8 cellular contexts compared by ENCODE assay signal in genomic region chr7:122528879-122529481, GRCh38.
DNase-seq lines count a peak whose midpoint lies in the region; ATAC-seq, FAIRE-seq and TF ChIP-seq lines count a peak whose summit lies in the region.

No MANE protein-coding gene starts in this region.

- peaks cover 5% of the 10 kb centered on the region for H3K9me3 Mint-ChIP-seq in WTC11
- H3K9me3 Mint-ChIP-seq in activated naive CD4-positive, alpha-beta T cell treated with anti-CD3 and anti-CD28 coated beads for 36 hours, result no peaks in the 10 kb centered on the region

- H3K4me2 ChIP-seq in keratinocyte (ENCODE audit: control insufficient read depth, extremely low read depth, insufficient read depth, low read depth, low read length), result no peak overlapping the region

- POLR2A ChIA-PET in WTC11 (lab: Charles Lee), result no interaction called here

- no peaks in the 10 kb centered on the region for H3K9me3 ChIP-seq in keratinocyte (ENCODE audit: control insufficient read depth, low read depth, low read length)

- H3K36me3 ChIP-seq in keratinocyte (ENCODE audit: control insufficient read depth in 2 of 2, extremely low read depth in 1 of 2, insufficient read depth in 2 of 2, low read length in 2 of 2), result no peaks in the 10 kb centered on the region

- no peaks in the 10 kb centered on the region for H3K9me1 ChIP-seq in keratinocyte (ENCODE audit: control insufficient read depth, extremely low read depth, insufficient read depth, low read length)

- no peak overlapping the region for H3K27ac Mint-ChIP-seq in WTC11
- H3K27ac Mint-ChIP-seq in activated naive CD4-positive, alpha-beta T cell treated with anti-CD3 and anti-CD28 coated beads for 36 hours, result no peak overlapping the region

- no peaks in the 10 kb centered on the region for H3K36me3 Mint-ChIP-seq in WTC11
- no peaks in the 10 kb centered on the region for H3K36me3 Mint-ChIP-seq in activated naive CD4-positive, alpha-beta T cell treated with anti-CD3 and anti-CD28 coated beads for 36 hours (ENCODE audit: low read depth)

- DNase-seq in NCI-H187 treated with DMSO at 0.1 percent for 48 hours (lab: John Stamatoyannopoulos, UW) (peak; percentile 41), NCI-H187 (lab: John Stamatoyannopoulos, UW) (no peak), NCI-H1105 (lab: John Stamatoyannopoulos, UW) (peak; percentile 53), WTC11 (ENCODE audit: low spot score) (no peak), keratinocyte (ENCODE audit: low read depth, low spot score) (no peak)
- DNase-seq in activated naive CD4-positive, alpha-beta T cell treated with anti-CD3 and anti-CD28 coated beads for 36 hours, result no peak

- 0 out of 2 replicates have a peak, but pooled peaks have one; percentile 25 for TF ChIP-seq CTCF in WTC11 (IDR thresholded peaks at IDR 0.05)
- TF ChIP-seq CTCF in keratinocyte (optimal IDR thresholded peaks at IDR 0.05 in 1 of 3, IDR thresholded peaks at IDR 0.05 in 1 of 3, conservative IDR thresholded peaks at IDR 0.05 in 1 of 3; ENCODE audit: extremely low read depth in 1 of 3, insufficient read depth in 2 of 3, low read length in 3 of 3), result peak in 2 of 3 experiments; percentile 30 to 33

- no peaks in the 10 kb centered on the region for H3K79me2 ChIP-seq in keratinocyte (ENCODE audit: control insufficient read depth, insufficient read depth, low read length)

- no peaks in the 10 kb centered on the region for H3K27me3 Mint-ChIP-seq in WTC11 (ENCODE audit: low read depth)
- H3K27me3 Mint-ChIP-seq in activated naive CD4-positive, alpha-beta T cell treated with anti-CD3 and anti-CD28 coated beads for 36 hours (ENCODE audit: low read depth), result no peaks in the 10 kb centered on the region

- intact Hi-C loops in activated naive CD4-positive, alpha-beta T cell treated with anti-CD3 and anti-CD28 coated beads for 36 hours (cut with micrococcal nuclease), result loop anchor here (1.0 to 10.0 kb wide), 3 partner anchors 310 to 514 kb away; no protein-coding TSS in a partner anchor

- no peaks in the 10 kb centered on the region for H3K4me1 ChIP-seq in keratinocyte (ENCODE audit: control insufficient read depth, extremely low read depth, insufficient read depth, low read length)

- no peak overlapping the region for H3K27ac ChIP-seq in keratinocyte (ENCODE audit: control insufficient read depth, insufficient read depth, low read length)

- dilution Hi-C loops in keratinocyte (cut with MboI; ENCODE audit: extremely low pct_ligation_motif_present, low sequenced_read_pairs), result no loop called here

- H4K20me1 ChIP-seq in keratinocyte (ENCODE audit: control insufficient read depth, extremely low read depth, insufficient read depth, low read length), result no peaks in the 10 kb centered on the region

- no peak for FAIRE-seq in keratinocyte (lab: Jason Lieb, UNC)

- no peak overlapping the region for H2AFZ ChIP-seq in keratinocyte (ENCODE audit: control insufficient read depth, low read length)

- no peak overlapping the region for H3K4me3 ChIP-seq in keratinocyte (ENCODE audit: control insufficient read depth in 2 of 3, extremely low read depth in 1 of 3, insufficient read depth in 2 of 3, low read depth in 1 of 3, low read length in 3 of 3)

- ATAC-seq in WTC11 (no peak), HG03571 (IDR thresholded peaks at IDR 0.05; ENCODE audit: unreplicated experiment) (no peak), HG03439 (IDR thresholded peaks at IDR 0.05; ENCODE audit: unreplicated experiment) (no peak)

- no peak overlapping the region for H3K4me3 Mint-ChIP-seq in WTC11
- H3K4me3 Mint-ChIP-seq in activated naive CD4-positive, alpha-beta T cell treated with anti-CD3 and anti-CD28 coated beads for 36 hours, result no peak overlapping the region

- H3K27me3 ChIP-seq in keratinocyte (ENCODE audit: control insufficient read depth, extremely low read depth, insufficient read depth, low read length), result no peaks in the 10 kb centered on the region

- no peak overlapping the region for H3K9ac ChIP-seq in keratinocyte (ENCODE audit: control insufficient read depth, extremely low read depth, insufficient read depth, low read length)

- peaks cover 22% of the 10 kb centered on the region for H3K4me1 Mint-ChIP-seq in WTC11
- H3K4me1 Mint-ChIP-seq in activated naive CD4-positive, alpha-beta T cell treated with anti-CD3 and anti-CD28 coated beads for 36 hours (ENCODE audit: low read depth), result no peaks in the 10 kb centered on the region

- CTCF ChIA-PET in WTC11 (lab: Charles Lee), result interaction anchor here (1.2 to 1.7 kb wide), 5 partner anchors 218 to 309 kb away, joined by 3 to 9 read pairs (median 4); no protein-coding TSS in a partner anchor
- CTCF ChIA-PET in activated naive CD4-positive, alpha-beta T cell treated with anti-CD3 and anti-CD28 coated beads for 36 hours (lab: Charles Lee), result interaction anchor here (0.5 to 0.8 kb wide), 2 partner anchors 8 to 12 kb away, joined by 3 to 4 read pairs; no protein-coding TSS in a partner anchor

TF ChIP-seq in WTC11, 78 proteins besides CTCF, POLR2A, EP300 and RAD21:
- TF ChIP-seq, protein P1, sequence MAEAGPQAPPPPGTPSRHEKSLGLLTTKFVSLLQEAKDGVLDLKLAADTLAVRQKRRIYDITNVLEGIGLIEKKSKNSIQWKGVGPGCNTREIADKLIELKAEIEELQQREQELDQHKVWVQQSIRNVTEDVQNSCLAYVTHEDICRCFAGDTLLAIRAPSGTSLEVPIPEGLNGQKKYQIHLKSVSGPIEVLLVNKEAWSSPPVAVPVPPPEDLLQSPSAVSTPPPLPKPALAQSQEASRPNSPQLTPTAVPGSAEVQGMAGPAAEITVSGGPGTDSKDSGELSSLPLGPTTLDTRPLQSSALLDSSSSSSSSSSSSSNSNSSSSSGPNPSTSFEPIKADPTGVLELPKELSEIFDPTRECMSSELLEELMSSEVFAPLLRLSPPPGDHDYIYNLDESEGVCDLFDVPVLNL (CRISPR knock-in tag; IDR thresholded peaks at IDR 0.05; ENCODE audit: borderline replicate concordance, low read depth), result no peak
- TF ChIP-seq ESRRA (CRISPR knock-in tag; IDR thresholded peaks at IDR 0.05; ENCODE audit: borderline replicate concordance) (no peak), NFATC4 (CRISPR knock-in tag; IDR thresholded peaks at IDR 0.05) (no peak), ZNF263 (CRISPR knock-in tag; IDR thresholded peaks at IDR 0.05; ENCODE audit: low read depth) (no peak), TP53 (CRISPR knock-in tag; IDR thresholded peaks at IDR 0.05) (no peak), ZNF423 (CRISPR knock-in tag; IDR thresholded peaks at IDR 0.05) (no peak)

Comparison
In these comparisons a context has a peak if more than half of its experiments do, and no peak if none do; other contexts are left out.
1. DNase-seq: peak in NCI-H187 treated with DMSO at 0.1 percent for 48 hours (single experiment) and NCI-H1105 (single experiment); none in NCI-H187 (0 of 2), WTC11 (single experiment), keratinocyte (single experiment) and activated naive CD4-positive, alpha-beta T cell treated with anti-CD3 and anti-CD28 coated beads for 36 hours (single experiment).